In genomic region chr2:237278593-237278992, GRCh38 we compare ENCODE assay signal across 13 cellular contexts.
DNase-seq lines count a peak whose midpoint lies in the region; ATAC-seq and TF ChIP-seq lines count a peak whose summit lies in the region.
"Had no signal": no experiment of that assay in that cellular context is flagged by ENCODE, and none has a peak within 500 bp of the region (broad histone marks: within the 10 kb centered on the region; RNA-seq: fewer than 3 reads in every experiment).

No MANE protein-coding gene starts in this region.

- H3K4me3 ChIP-seq in ACC112 (ENCODE audit: low read depth, low read length) (peak overlapping the region; percentile 42; the same call in 1 of the 2 replicates), heart left ventricle (peak overlapping the region in 1 of 12 donors; percentile 10), rectal smooth muscle tissue (ENCODE audit: low read length) (no peak overlapping the region)

- TF ChIP-seq POLR2A in heart left ventricle (IDR thresholded peaks at IDR 0.05), result no peak

- intact Hi-C loops in heart left ventricle (cut with DNase I), result loop anchor here in 1 of 10 donors (2.0 kb wide), 1 partner anchor 56 kb away; no protein-coding TSS in a partner anchor

- no peaks in the 10 kb centered on the region for H3K27me3 ChIP-seq in ACC112 (ENCODE audit: insufficient read depth, low read length)
- no peaks in the 10 kb centered on the region for H3K27me3 ChIP-seq in heart left ventricle
- no peaks in the 10 kb centered on the region for H3K27me3 ChIP-seq in rectal smooth muscle tissue (ENCODE audit: control insufficient read depth, insufficient read depth, low read length)

- ATAC-seq in heart left ventricle (peak in 3 of 4 donors; percentile 67 to 89 (median 69)), GM21576 (IDR thresholded peaks at IDR 0.05; ENCODE audit: unreplicated experiment) (no peak), GM19023 (IDR thresholded peaks at IDR 0.05; ENCODE audit: unreplicated experiment) (no peak)
- ATAC-seq: stimulated activated naive CD8-positive, alpha-beta T cell treated with anti-CD3 and anti-CD28 coated beads, Interleukin-15, amount 100 ng/mL, for 72 hours had no signal

- no peak overlapping the region for H3K9ac ChIP-seq in rectal smooth muscle tissue (ENCODE audit: low read length)

- peaks cover 0 to 8% (median 0%) of the 10 kb centered on the region in 12 donors for H3K9me3 ChIP-seq in heart left ventricle

- H3K79me2 ChIP-seq in ACC112 (ENCODE audit: control insufficient read depth, insufficient read depth, low read length, unreplicated experiment), result no peaks in the 10 kb centered on the region

- DNase-seq in SK-N-DZ (ENCODE audit: low spot score) (peak; percentile 49), heart left ventricle (peak; percentile 46 to 82 (median 63)), NCI-H82 treated with DMSO at 0.1 percent for 48 hours (lab: John Stamatoyannopoulos, UW; ENCODE audit: unreplicated experiment) (no peak), NCI-H446 (lab: John Stamatoyannopoulos, UW) (no peak)
- DNase-seq: activated CD4-positive, CD25-positive, alpha-beta regulatory T cell; GDM1; naive B cell; SHP77; stimulated activated naive CD8-positive, alpha-beta T cell treated with anti-CD3 and anti-CD28 coated beads, Interleukin-15, amount 100 ng/mL, for 72 hours had no signal

- H3K36me3 ChIP-seq in ACC112 (ENCODE audit: insufficient read depth, low read length) (no peaks in the 10 kb centered on the region), heart left ventricle (no peaks in the 10 kb centered on the region), rectal smooth muscle tissue (ENCODE audit: control insufficient read depth, insufficient read depth, low read length) (no peaks in the 10 kb centered on the region)

- H3K27ac ChIP-seq in ACC112 (ENCODE audit: low read depth, low read length), result peak overlapping the region; percentile 98
- H3K27ac ChIP-seq in heart left ventricle, result peak overlapping the region; percentile 3 to 79 (median 62)
- H3K27ac ChIP-seq in rectal smooth muscle tissue (ENCODE audit: low read depth, low read length), result peak overlapping the region; percentile 81

- TF ChIP-seq CTCF in heart left ventricle (IDR thresholded peaks at IDR 0.05), result no peak

- 62 to 72% (median 66%) methylated on average over 6 of the region's 6 CpGs for WGBS in heart left ventricle, 4 donors

- H3K4me1 ChIP-seq in ACC112 (ENCODE audit: control insufficient read depth, insufficient read depth, low read length, unreplicated experiment), result peaks cover 60% of the 10 kb centered on the region
- H3K4me1 ChIP-seq in heart left ventricle, result peaks cover 0 to 26% (median 0%) of the 10 kb centered on the region in 12 donors
- H3K4me1 ChIP-seq in rectal smooth muscle tissue (ENCODE audit: control insufficient read depth, insufficient read depth, low read length), result peaks cover 27% of the 10 kb centered on the region

- peak overlapping the region; percentile 78 for H2AFZ ChIP-seq in ACC112 (ENCODE audit: low read length, unreplicated experiment)

Comparison
In these comparisons a context has a peak if more than half of its experiments do, and no peak if none do; other contexts are left out.
1. DNase-seq: peak in SK-N-DZ (single experiment) and heart left ventricle (5 of 5); none in NCI-H82 treated with DMSO at 0.1 percent for 48 hours (single experiment) and NCI-H446 (0 of 2).
2. ATAC-seq: peak in heart left ventricle (3 of 4); none in GM21576 (single experiment) and GM19023 (single experiment).
3. Peak in every context shown above with its lines, with median percentiles within 50 percentile points of each other: H3K27ac ChIP-seq.